In the genomic region with DNA sequence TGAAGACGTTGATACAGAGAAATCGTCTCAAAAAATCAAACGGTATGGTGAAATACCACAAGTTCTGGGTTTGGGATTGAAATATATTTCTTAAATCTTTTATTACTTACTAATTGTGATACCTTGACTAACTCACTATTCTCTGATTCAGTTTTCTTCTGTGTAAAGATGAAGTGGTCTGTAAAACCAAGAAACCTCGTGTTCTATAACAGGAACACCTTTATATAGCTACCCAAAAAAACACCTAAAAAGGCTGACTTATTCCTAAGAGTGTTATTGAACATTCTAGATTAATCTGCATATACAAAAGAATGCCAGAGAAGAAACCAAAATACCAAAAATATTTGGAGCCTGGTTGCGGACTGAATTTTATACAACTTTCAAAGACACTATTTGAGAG, we compare ENCODE assay signal across 8 cellular contexts. TPM values are rescaled to one million over a fixed set of nuclear protein-coding genes. Genes with fewer than 3 reads are reported as not detected.
DNase-seq lines count a peak whose midpoint lies in the region; ATAC-seq and TF ChIP-seq lines count a peak whose summit lies in the region.

No MANE protein-coding gene starts in this region.

- H3K9me3 ChIP-seq in PC-3 (ENCODE audit: low read length) (no peaks in the 10 kb centered on the region), esophagus squamous epithelium (no peaks in the 10 kb centered on the region), skeletal muscle satellite cell (replicated peaks; ENCODE audit: low read length) (no peaks in the 10 kb centered on the region)

- H3K9me2 ChIP-seq in PC-3 (replicated peaks; ENCODE audit: low read length): no peaks in the 10 kb centered on the region

- H2AFZ ChIP-seq in PC-3 (ENCODE audit: low read length): peak overlapping the region; percentile 99

- no peaks in the 10 kb centered on the region for H3F3A ChIP-seq in PC-3 (ENCODE audit: low read length, unreplicated experiment)

- 68 to 73% methylated on average over 5 of the region's 5 CpGs for WGBS in esophagus squamous epithelium, 2 donors

- no peak overlapping the region for H3K27ac ChIP-seq in PC-3 (ENCODE audit: low read length)
- H3K27ac ChIP-seq in esophagus squamous epithelium: peak overlapping the region in 3 of 4 donors; percentile 89 to 92 (median 89)

- no peak for TF ChIP-seq CTCF in PC-3 (conservative IDR thresholded peaks at IDR 0.05; ENCODE audit: low read depth, low read length)
- no peak for TF ChIP-seq CTCF in esophagus squamous epithelium (IDR thresholded peaks at IDR 0.05)

- H3K79me2 ChIP-seq in PC-3 (ENCODE audit: low read length): no peaks in the 10 kb centered on the region

- H3K9ac ChIP-seq in PC-3 (ENCODE audit: low read length) (peak overlapping the region; percentile 81), skeletal muscle satellite cell (ENCODE audit: low read depth, low read length) (peak overlapping the region; percentile 81)

- H3K36me3 ChIP-seq in PC-3 (ENCODE audit: low read depth, low read length) (no peaks in the 10 kb centered on the region), esophagus squamous epithelium (peaks cover 0 to 25% (median 0%) of the 10 kb centered on the region in 3 donors), skeletal muscle satellite cell (ENCODE audit: insufficient read depth, low read length) (no peaks in the 10 kb centered on the region)

- peak overlapping the region; percentile 80 for H3K4me3 ChIP-seq in PC-3 (ENCODE audit: low read length)
- H3K4me3 ChIP-seq in esophagus squamous epithelium: peak overlapping the region; percentile 43 to 78 (median 68)
- H3K4me3 ChIP-seq in skeletal muscle satellite cell (ENCODE audit: low read length): peak overlapping the region; percentile 79

- POLR2A ChIA-PET in PC-3 (lab: Charles Lee; ENCODE audit: unreplicated experiment): no interaction called here

- peak; percentile 12 for ATAC-seq in GM19328 (IDR thresholded peaks at IDR 0.05; ENCODE audit: unreplicated experiment)
- no peak for ATAC-seq in PC-3
- ATAC-seq in HG02610 (IDR thresholded peaks at IDR 0.05; ENCODE audit: unreplicated experiment): no peak

- peaks cover 12% of the 10 kb centered on the region; the same call in 1 of the 2 replicates for H3K4me1 ChIP-seq in PC-3 (ENCODE audit: insufficient read depth, low read length)
- peaks cover 0 to 20% (median 0%) of the 10 kb centered on the region in 3 donors for H3K4me1 ChIP-seq in esophagus squamous epithelium
- peaks cover 12% of the 10 kb centered on the region for H3K4me1 ChIP-seq in skeletal muscle satellite cell (ENCODE audit: control insufficient read depth, insufficient read depth, low read length)

- TF ChIP-seq POLR2A in esophagus squamous epithelium (IDR thresholded peaks at IDR 0.05): no peak

- DNase-seq in PC-3 (no peak), esophagus squamous epithelium (lab: John Stamatoyannopoulos, UW) (no peak), RKO (ENCODE audit: low spot score) (no peak), UCSD-AML1 (lab: John Stamatoyannopoulos, UW; ENCODE audit: unreplicated experiment) (no peak), NCI-H748 (lab: John Stamatoyannopoulos, UW; ENCODE audit: unreplicated experiment) (no peak)

- peak overlapping the region; percentile 88 for H3K4me2 ChIP-seq in PC-3 (ENCODE audit: low read length)
- peak overlapping the region; percentile 95 for H3K4me2 ChIP-seq in skeletal muscle satellite cell (ENCODE audit: low read length)

- H3K27me3 ChIP-seq in PC-3 (ENCODE audit: low read length): no peaks in the 10 kb centered on the region
- no peaks in the 10 kb centered on the region for H3K27me3 ChIP-seq in esophagus squamous epithelium
- no peaks in the 10 kb centered on the region for H3K27me3 ChIP-seq in skeletal muscle satellite cell (ENCODE audit: control insufficient read depth, insufficient read depth, low read length)

- no TSS peak for BruUV-seq in PC-3 (replicated peaks; lab: Mats Ljungman, UMichigan)

- CTCF ChIA-PET in PC-3 (lab: Charles Lee): no interaction called here

- H4K20me1 ChIP-seq in PC-3 (ENCODE audit: low read length): no peaks in the 10 kb centered on the region

- intact Hi-C loops in PC-3 (cut with micrococcal nuclease) (loop anchor here (2.0 to 10.0 kb wide), 3 partner anchors 158 to 536 kb away; a partner anchor contains a TSS), esophagus squamous epithelium (cut with DNase I) (no loop called here)

RNA-seq across cellular contexts. Expression of a gene that starts 0.7 kb away (rescaled TPM):
- total RNA-seq in PC-3 (2014; rRNA removed) (0.23 and 0.95 TPM in 2 replicates), esophagus squamous epithelium (under 1 TPM in 3 of 4 donors, not detected in 1; 0.23 to 0.57 (median 0.57) TPM)
- 0.22 and 0.51 TPM in 2 replicates for total RNA-seq in skeletal muscle satellite cell (2012; rRNA removed)

RNA-seq across cellular contexts. Expression of a gene that starts 0.8 kb away (rescaled TPM):
- total RNA-seq in PC-3 (2014; rRNA removed) (4.6 and 7.3 TPM in 2 replicates), esophagus squamous epithelium (10 to 100 TPM in 3 of 4 donors, 1 to 10 TPM in 1; 9.6 to 20.8 (median 14.6) TPM)
- 17.5 TPM in 2 replicates for total RNA-seq in skeletal muscle satellite cell (2012; rRNA removed)

RNA-seq across cellular contexts. Expression of a gene that starts 37.9 kb away (rescaled TPM):
- total RNA-seq in PC-3 (2014; rRNA removed): not detected in 2 replicates
- total RNA-seq in esophagus squamous epithelium: under 1 TPM in 1 of 4 donors, not detected in 3; 0.19 TPM
- 0.51 and 2.2 TPM in 2 replicates for total RNA-seq in skeletal muscle satellite cell (2012; rRNA removed)
